In the genomic region with DNA sequence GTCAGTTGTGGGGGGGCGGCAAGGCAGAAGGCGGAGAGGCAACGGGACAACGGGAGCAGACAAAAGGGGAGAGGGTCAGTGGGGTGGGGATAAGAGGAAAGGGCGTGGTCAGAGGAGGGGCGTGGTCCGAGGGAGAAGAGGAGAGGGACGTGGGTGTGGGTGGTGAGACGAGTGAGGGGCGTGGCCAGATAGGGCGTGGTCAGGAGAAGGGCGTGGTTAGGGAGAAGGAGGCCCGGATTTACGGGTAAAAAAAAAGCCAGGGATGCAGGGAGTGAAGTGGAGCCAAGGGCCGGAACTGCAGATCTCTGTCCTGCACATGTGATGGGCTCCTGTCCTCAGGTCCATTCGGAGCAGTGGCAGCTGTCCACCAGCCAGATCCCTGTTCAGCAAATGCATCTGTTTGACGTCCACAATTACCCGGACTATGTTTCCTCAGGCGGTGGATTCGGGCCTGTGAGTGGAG, we compare ENCODE assay signal across 9 cellular contexts. TPM values are rescaled to one million over a fixed set of nuclear protein-coding genes. Genes with fewer than 3 reads are reported as not detected.
A peak's percentile ranks its signal among the peaks of the same experiment; 100 is the strongest.
DNase-seq lines count a peak whose midpoint lies in the region; ATAC-seq and TF ChIP-seq lines count a peak whose summit lies in the region.
"Had no signal": no experiment of that assay in that cellular context is flagged by ENCODE, and none has a peak within 500 bp of the region (broad histone marks: within the 10 kb centered on the region; RNA-seq: fewer than 3 reads in every experiment).

No MANE protein-coding gene starts in this region.

- no peak overlapping the region for H3K4me3 Mint-ChIP-seq in stimulated activated effector memory CD8-positive, alpha-beta T cell treated with anti-CD3 and anti-CD28 coated beads, Interleukin-12 subunit alpha, Interleukin-12 subunit beta, amount 100 ng/mL, for 72 hours

- POLR2A ChIA-PET in RWPE1 (lab: Yijun Ruan, JAX; ENCODE audit: low non-redundant PET): no interaction called here

- CTCF ChIA-PET in RWPE1 (lab: Yijun Ruan, JAX): interaction anchor here (0.6 kb wide), 1 partner anchor 47 kb away, joined by 3 read pairs; no protein-coding TSS in a partner anchor

- peaks cover 15% of the 10 kb centered on the region for H3K4me1 Mint-ChIP-seq in stimulated activated effector memory CD8-positive, alpha-beta T cell treated with anti-CD3 and anti-CD28 coated beads, Interleukin-12 subunit alpha, Interleukin-12 subunit beta, amount 100 ng/mL, for 72 hours

- DNase-seq in stimulated activated CD4-positive, alpha-beta T cell treated with anti-CD3 and anti-CD28 coated beads, Interleukin-15, amount 100 ng/mL, for 24 hours: peak; percentile 24
- DNase-seq in stimulated activated CD4-positive, alpha-beta T cell treated with anti-CD3 and anti-CD28 coated beads, Interleukin-2, amount 100 ng/mL, for 24 hours: no peak
- DNase-seq in RWPE1 (ENCODE audit: low spot score) (peak; percentile 57), left cardiac atrium (peak; percentile 59), NCI-H187 treated with DMSO at 0.1 percent for 48 hours (lab: John Stamatoyannopoulos, UW) (no peak), epidermal melanocyte (ENCODE audit: insufficient read length, low spot score) (no peak), DMS153 treated with DMSO at 0.1 percent for 48 hours (lab: John Stamatoyannopoulos, UW; ENCODE audit: unreplicated experiment) (no peak)
- no peak for DNase-seq in stimulated activated effector memory CD8-positive, alpha-beta T cell treated with anti-CD3 and anti-CD28 coated beads, Interleukin-12 subunit alpha, Interleukin-12 subunit beta, amount 100 ng/mL, for 72 hours (ENCODE audit: low spot score in 2 of 2)

- intact Hi-C loops in left cardiac atrium (cut with DNase I): no loop called here

- H3K27ac ChIP-seq in RWPE1: no peak overlapping the region

- no peaks in the 10 kb centered on the region for H3K9me3 Mint-ChIP-seq in stimulated activated effector memory CD8-positive, alpha-beta T cell treated with anti-CD3 and anti-CD28 coated beads, Interleukin-12 subunit alpha, Interleukin-12 subunit beta, amount 100 ng/mL, for 72 hours
- H3K9me3 Mint-ChIP-seq: IgD-negative memory B cell had no signal

- H3K27ac Mint-ChIP-seq in stimulated activated effector memory CD8-positive, alpha-beta T cell treated with anti-CD3 and anti-CD28 coated beads, Interleukin-12 subunit alpha, Interleukin-12 subunit beta, amount 100 ng/mL, for 72 hours: no peak overlapping the region
- H3K27ac Mint-ChIP-seq: IgD-negative memory B cell had no signal

- peak; percentile 53 to 54 for ATAC-seq in left cardiac atrium
- no peak for ATAC-seq in stimulated activated effector memory CD8-positive, alpha-beta T cell treated with anti-CD3 and anti-CD28 coated beads, Interleukin-12 subunit alpha, Interleukin-12 subunit beta, amount 100 ng/mL, for 72 hours

- no peak for TF ChIP-seq CTCF in RWPE1 (conservative IDR thresholded peaks at IDR 0.05; ENCODE audit: low read depth)

- peaks cover 7% of the 10 kb centered on the region for H3K36me3 Mint-ChIP-seq in stimulated activated effector memory CD8-positive, alpha-beta T cell treated with anti-CD3 and anti-CD28 coated beads, Interleukin-12 subunit alpha, Interleukin-12 subunit beta, amount 100 ng/mL, for 72 hours

RNA-seq across cellular contexts. Expression of a gene that starts 21.5 kb away (rescaled TPM):
- 1 to 10 TPM; 4.7 to 5.1 TPM for total RNA-seq in left cardiac atrium

RNA-seq across cellular contexts. Expression of a gene that starts 23.0 kb away (rescaled TPM):
- total RNA-seq in left cardiac atrium: 1 to 10 TPM; 1.1 to 1.2 TPM

RNA-seq across cellular contexts. Expression of a gene that starts 35.4 kb away (rescaled TPM):
- 100 to 1,000 TPM; 137 to 159 TPM for total RNA-seq in left cardiac atrium

RNA-seq across cellular contexts. Expression of a gene that starts 46.7 kb away (rescaled TPM):
- total RNA-seq in left cardiac atrium: 10 to 100 TPM; 12.0 to 12.5 TPM

RNA-seq across cellular contexts. Expression of a gene that starts 46.8 kb away (rescaled TPM):
- total RNA-seq in left cardiac atrium: 10 to 100 TPM; 46.3 to 48.1 TPM

Comparison
In these comparisons a context has a peak if more than half of its experiments do, and no peak if none do; other contexts are left out.
1. DNase-seq: peak in stimulated activated CD4-positive, alpha-beta T cell treated with anti-CD3 and anti-CD28 coated beads, Interleukin-15, amount 100 ng/mL, for 24 hours (single experiment), RWPE1 (single experiment) and left cardiac atrium (single experiment); none in stimulated activated CD4-positive, alpha-beta T cell treated with anti-CD3 and anti-CD28 coated beads, Interleukin-2, amount 100 ng/mL, for 24 hours (0 of 2), NCI-H187 treated with DMSO at 0.1 percent for 48 hours (single experiment), epidermal melanocyte (single experiment), stimulated activated effector memory CD8-positive, alpha-beta T cell treated with anti-CD3 and anti-CD28 coated beads, Interleukin-12 subunit alpha, Interleukin-12 subunit beta, amount 100 ng/mL, for 72 hours (0 of 2) and DMS153 treated with DMSO at 0.1 percent for 48 hours (single experiment).